3 cellular contexts compared by ENCODE assay signal in the genomic region with DNA sequence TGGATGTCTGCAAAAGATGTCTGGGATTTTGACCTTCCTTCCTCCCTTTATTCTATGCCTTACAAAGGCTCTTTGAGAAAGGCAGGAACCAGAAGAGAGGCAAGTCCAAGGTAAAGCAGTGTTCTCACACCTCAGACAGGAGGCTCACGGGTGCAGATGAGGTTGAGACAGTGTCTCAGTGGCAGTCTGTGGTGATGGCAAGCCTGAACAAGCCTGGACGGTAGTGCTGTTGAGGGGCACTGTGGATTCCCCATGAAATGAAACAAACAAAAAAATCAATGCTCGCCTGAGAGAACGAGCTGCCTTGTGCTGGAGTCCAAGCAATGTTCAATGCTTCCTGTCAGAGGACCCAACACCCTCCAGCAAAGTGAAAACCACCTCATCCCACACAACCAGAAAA. TPM values are rescaled to one million over a fixed set of nuclear protein-coding genes. Genes with fewer than 3 reads are reported as not detected.
"Had no signal": no experiment of that assay in that cellular context is flagged by ENCODE, and none has a peak within 500 bp of the region (broad histone marks: within the 10 kb centered on the region; RNA-seq: fewer than 3 reads in every experiment).

No MANE protein-coding gene starts in this region.

RNA-seq across cellular contexts. Expression of gene RBMY1F, which starts 31.6 kb away (rescaled TPM):
- polyA plus RNA-seq: stomach, thymus, urinary bladder had no signal
